In the genomic region with DNA sequence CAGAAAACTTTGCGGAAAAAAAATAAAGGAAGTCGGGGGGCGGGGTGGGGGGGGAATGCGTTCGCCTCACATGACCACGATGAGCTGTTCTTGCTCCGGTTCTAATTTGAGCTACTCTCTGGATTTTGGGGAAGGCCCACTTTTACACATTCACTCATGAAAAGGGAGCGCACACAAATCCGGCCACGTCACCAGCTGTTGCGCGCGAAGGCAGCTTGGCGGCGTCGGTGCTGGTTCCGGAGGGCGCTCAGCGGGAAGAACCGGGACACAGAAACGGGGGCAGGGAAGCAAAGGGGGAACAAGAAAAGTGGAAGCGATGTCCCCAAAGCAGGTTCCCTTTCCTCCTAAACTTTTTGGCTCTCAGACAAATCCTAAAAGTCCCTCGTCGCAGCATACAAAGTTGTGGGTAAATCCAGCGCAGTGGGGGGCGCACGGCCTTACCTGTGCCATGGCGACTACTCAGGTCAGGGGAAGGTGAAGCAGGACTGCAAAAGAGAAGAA, we compare ENCODE assay signal across 8 cellular contexts. TPM values are rescaled to one million over a fixed set of nuclear protein-coding genes. Genes with fewer than 3 reads are reported as not detected.
A peak's percentile ranks its signal among the peaks of the same experiment; 100 is the strongest.
DNase-seq lines count a peak whose midpoint lies in the region; ATAC-seq, FAIRE-seq and TF ChIP-seq lines count a peak whose summit lies in the region.

No MANE protein-coding gene starts in this region.

- H3K4me1 ChIP-seq in testis, result peaks cover 33% of the 10 kb centered on the region

- DNase-seq in GM18507 (ENCODE audit: extremely low spot score, insufficient read length, low read depth), result no peak
- DNase-seq in RKO (ENCODE audit: low spot score), result peak; percentile 96
- DNase-seq in activated effector memory CD4-positive, alpha-beta T cell treated with Interleukin-2 at 50 U/mL for 16 hours, result peak; percentile 35
- DNase-seq in foreskin fibroblast, result peak; percentile 81 to 94
- DNase-seq in nephron progenitor cell, result peak; percentile 45
- peak; percentile 86 for DNase-seq in testis

- peak; percentile 34 for TF ChIP-seq CTCF in foreskin fibroblast (IDR thresholded peaks at IDR 0.05; ENCODE audit: low read depth, low read length)
- no peak for TF ChIP-seq CTCF in nephron progenitor cell (IDR thresholded peaks at IDR 0.05)
- no peak for TF ChIP-seq CTCF in testis (IDR thresholded peaks at IDR 0.05)

- intact Hi-C loops in testis (cut with DNase I; ENCODE audit: low total_unique reads), result no loop called here

- H3K9me3 Mint-ChIP-seq in nephron progenitor cell, result no peaks in the 10 kb centered on the region

- H3K27me3 Mint-ChIP-seq in nephron progenitor cell (ENCODE audit: low read depth, poor library complexity), result no peaks in the 10 kb centered on the region

- ATAC-seq in HG02973 (IDR thresholded peaks at IDR 0.05; ENCODE audit: unreplicated experiment) (peak; percentile 25), HG03565 (IDR thresholded peaks at IDR 0.05; ENCODE audit: unreplicated experiment) (no peak)

- peak overlapping the region; percentile 94 to 99 for H3K4me3 ChIP-seq in foreskin fibroblast (ENCODE audit: low read depth in 1 of 2, low read length in 2 of 2)
- peak overlapping the region; percentile 84 to 99 for H3K4me3 ChIP-seq in testis

- no peaks in the 10 kb centered on the region for H3K9me3 ChIP-seq in testis

- peak overlapping the region; percentile 98 for H3K4me3 Mint-ChIP-seq in nephron progenitor cell

- H3K27me3 ChIP-seq in testis, result no peaks in the 10 kb centered on the region

- H3K36me3 ChIP-seq in testis (ENCODE audit: low read depth, missing control alignments), result no peaks in the 10 kb centered on the region

- H3K4me1 Mint-ChIP-seq in nephron progenitor cell, result peaks cover 41% of the 10 kb centered on the region

- peak overlapping the region; percentile 98 for H3K27ac Mint-ChIP-seq in nephron progenitor cell

- WGBS in testis, 2 donors, result 0% methylated on average over 13 to 28 of the region's 28 CpGs

- H3K27ac ChIP-seq in testis, result peak overlapping the region; percentile 94 to 97

- no peak for TF ChIP-seq POLR2A in testis (IDR thresholded peaks at IDR 0.05)

- peaks cover 10% of the 10 kb centered on the region for H3K36me3 Mint-ChIP-seq in nephron progenitor cell (ENCODE audit: low read depth)

- peak; percentile 81 for FAIRE-seq in GM18507 (lab: Jason Lieb, UNC)

RNA-seq across cellular contexts. Expression of a gene that starts 0.6 kb away (rescaled TPM):
- 100 to 1,000 TPM; 193 to 264 TPM for total RNA-seq in testis
- 250 TPM for polyA plus RNA-seq in testis (ENCODE audit: insufficient read depth, low read depth, low replicate concordance)
